8 cellular contexts compared by ENCODE assay signal in genomic region chr6:157323924-157324276, GRCh38. TPM values are rescaled to one million over a fixed set of nuclear protein-coding genes. Genes with fewer than 3 reads are reported as not detected.
DNase-seq lines count a peak whose midpoint lies in the region; ATAC-seq lines count a peak whose summit lies in the region.

No MANE protein-coding gene starts in this region.

- no peaks in the 10 kb centered on the region for H3K9me3 Mint-ChIP-seq in CD8-positive, alpha-beta memory T cell
- H3K9me3 Mint-ChIP-seq in activated naive CD8-positive, alpha-beta T cell treated with anti-CD3 and anti-CD28 coated beads for 36 hours: no peaks in the 10 kb centered on the region

- H3K27me3 Mint-ChIP-seq in CD8-positive, alpha-beta memory T cell: peaks cover 0 to 34% of the 10 kb centered on the region in 2 donors
- peaks cover 44% of the 10 kb centered on the region for H3K27me3 Mint-ChIP-seq in activated naive CD8-positive, alpha-beta T cell treated with anti-CD3 and anti-CD28 coated beads for 36 hours

- peak; percentile 17 for ATAC-seq in GM21619 (IDR thresholded peaks at IDR 0.05; ENCODE audit: unreplicated experiment)

- CTCF ChIA-PET in CD8-positive, alpha-beta memory T cell (lab: Charles Lee): interaction anchor here (0.9 to 3.6 kb wide), 8 partner anchors 9 to 273 kb away, joined by 3 to 13 read pairs (median 4); no protein-coding TSS in a partner anchor

- H3K4me1 ChIP-seq in CD8-positive, alpha-beta memory T cell (ENCODE audit: insufficient read depth, low read length): peaks cover 7% of the 10 kb centered on the region

- peak overlapping the region in 7 of 8 donors; percentile 82 to 98 (median 88) for H3K27ac Mint-ChIP-seq in CD8-positive, alpha-beta memory T cell
- H3K27ac Mint-ChIP-seq in activated naive CD8-positive, alpha-beta T cell treated with anti-CD3 and anti-CD28 coated beads for 36 hours: peak overlapping the region; percentile 91

- POLR2A ChIA-PET in CD8-positive, alpha-beta memory T cell (lab: Charles Lee): interaction anchor here (0.7 to 1.4 kb wide), 2 partner anchors 9 to 428 kb away, joined by 3 to 4 read pairs; no protein-coding TSS in a partner anchor

- H3K27ac ChIP-seq in CD8-positive, alpha-beta memory T cell (ENCODE audit: low read depth, low read length): peak overlapping the region; percentile 73

- H3K9me3 ChIP-seq in CD8-positive, alpha-beta memory T cell (ENCODE audit: low read length): no peaks in the 10 kb centered on the region

- intact Hi-C loops in cardiac septum (cut with DNase I): loop anchor here (2.0 kb wide), 2 partner anchors 57 to 345 kb away; partner anchors contain the start of gene ZDHHC14
- intact Hi-C loops in posterior vena cava (cut with DNase I): loop anchor here (2.0 to 5.0 kb wide), 2 partner anchors 58 to 59 kb away; partner anchors contain the start of gene ZDHHC14 (in 1 of the 2)

- DNase-seq in CD8-positive, alpha-beta memory T cell: no peak
- DNase-seq in LoVo (ENCODE audit: low spot score): peak; percentile 57
- DNase-seq in activated naive CD8-positive, alpha-beta T cell treated with anti-CD3 and anti-CD28 coated beads for 36 hours: peak; percentile 37
- peak; percentile 93 for DNase-seq in cardiac septum (ENCODE audit: low spot score)
- peak; percentile 95 for DNase-seq in posterior vena cava (ENCODE audit: low spot score)
- no peak for DNase-seq in NCI-H1092 treated with DMSO at 0.1 percent for 48 hours (lab: John Stamatoyannopoulos, UW)
- no peak for DNase-seq in pons (ENCODE audit: low spot score)

- H3K36me3 ChIP-seq in CD8-positive, alpha-beta memory T cell (ENCODE audit: insufficient read depth, low read length): peaks cover under 1% of the 10 kb centered on the region

- H3K4me3 Mint-ChIP-seq in CD8-positive, alpha-beta memory T cell: peak overlapping the region; percentile 94 to 97 (median 96)
- peak overlapping the region; percentile 96 for H3K4me3 Mint-ChIP-seq in activated naive CD8-positive, alpha-beta T cell treated with anti-CD3 and anti-CD28 coated beads for 36 hours

- peaks cover 15 to 25% (median 21%) of the 10 kb centered on the region in 3 donors for H3K4me1 Mint-ChIP-seq in CD8-positive, alpha-beta memory T cell
- peaks cover 23% of the 10 kb centered on the region for H3K4me1 Mint-ChIP-seq in activated naive CD8-positive, alpha-beta T cell treated with anti-CD3 and anti-CD28 coated beads for 36 hours

- peaks cover 0 to 26% (median 2%) of the 10 kb centered on the region in 3 donors for H3K36me3 Mint-ChIP-seq in CD8-positive, alpha-beta memory T cell
- H3K36me3 Mint-ChIP-seq in activated naive CD8-positive, alpha-beta T cell treated with anti-CD3 and anti-CD28 coated beads for 36 hours: no peaks in the 10 kb centered on the region

- peak overlapping the region; percentile 90 for H3K4me3 ChIP-seq in CD8-positive, alpha-beta memory T cell (ENCODE audit: low read length)

- H3K27me3 ChIP-seq in CD8-positive, alpha-beta memory T cell (ENCODE audit: insufficient read depth, low read length, poor library complexity, severe bottlenecking): no peaks in the 10 kb centered on the region

RNA-seq across cellular contexts. Expression of gene TMEM242, which starts 0.6 kb away (rescaled TPM):
- total RNA-seq in CD8-positive, alpha-beta memory T cell: 10 to 100 TPM; 11.0 to 11.9 TPM
- polyA plus RNA-seq in CD8-positive, alpha-beta memory T cell: 12.1 TPM
- total RNA-seq in activated naive CD8-positive, alpha-beta T cell treated with anti-CD3 and anti-CD28 coated beads for 36 hours: 10 to 100 TPM; 10.2 to 10.5 TPM
- total RNA-seq in cardiac septum (18.9 TPM), posterior vena cava (10 to 100 TPM; 11.8 to 12.6 TPM)

RNA-seq across cellular contexts. Expression of gene ZDHHC14, which starts 57.1 kb away (rescaled TPM):
- 1 to 10 TPM; 6.3 to 8.1 TPM for total RNA-seq in CD8-positive, alpha-beta memory T cell
- 4.2 TPM for polyA plus RNA-seq in CD8-positive, alpha-beta memory T cell
- total RNA-seq in activated naive CD8-positive, alpha-beta T cell treated with anti-CD3 and anti-CD28 coated beads for 36 hours: 1 to 10 TPM; 2.9 to 3.5 TPM
- total RNA-seq in cardiac septum (26.1 TPM), posterior vena cava (10 to 100 TPM; 12.2 to 14.8 TPM)

Comparison
In these comparisons a context has a peak if more than half of its experiments do, and no peak if none do; other contexts are left out.
1. DNase-seq: peak in LoVo (single experiment), activated naive CD8-positive, alpha-beta T cell treated with anti-CD3 and anti-CD28 coated beads for 36 hours (single experiment), cardiac septum (single experiment) and posterior vena cava (single experiment); none in CD8-positive, alpha-beta memory T cell (0 of 5), NCI-H1092 treated with DMSO at 0.1 percent for 48 hours (single experiment) and pons (single experiment).